Comparison of ENCODE assay signal across 16 cellular contexts in the genomic region with DNA sequence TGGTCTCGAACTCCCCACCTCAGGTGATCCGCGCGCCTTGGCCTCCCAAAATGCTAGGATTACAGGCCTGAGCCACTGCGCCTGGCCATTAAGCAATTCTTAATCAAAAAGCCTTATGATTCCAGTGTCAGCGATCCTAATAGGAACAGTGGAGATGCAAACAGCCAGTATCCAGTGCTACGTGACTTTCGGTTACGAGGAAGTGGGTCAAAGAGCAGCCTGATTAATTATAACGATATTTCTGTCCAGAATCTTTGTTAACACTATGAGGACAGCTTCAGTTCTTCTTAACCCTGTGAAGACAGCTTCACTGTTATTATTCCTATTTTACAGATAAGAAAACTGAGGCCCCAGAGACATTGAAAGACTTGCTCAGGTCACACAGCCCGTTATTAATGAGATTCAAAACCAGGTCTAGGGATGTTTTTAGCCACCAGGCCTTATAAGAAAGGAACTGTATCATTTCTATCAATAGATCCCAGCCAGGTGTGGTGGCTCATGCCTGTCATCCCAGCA. TPM values are rescaled to one million over a fixed set of nuclear protein-coding genes. Genes with fewer than 3 reads are reported as not detected.
DNase-seq lines count a peak whose midpoint lies in the region; ATAC-seq, FAIRE-seq and TF ChIP-seq lines count a peak whose summit lies in the region.
"Had no signal": no experiment of that assay in that cellular context is flagged by ENCODE, and none has a peak within 500 bp of the region (broad histone marks: within the 10 kb centered on the region; RNA-seq: fewer than 3 reads in every experiment).

No MANE protein-coding gene starts in this region.

- BruUV-seq in OCI-LY7 (replicated peaks; lab: Mats Ljungman, UMichigan) = no TSS peak

- H3K36me3 Mint-ChIP-seq in dendritic cell treated with granulocyte-macrophage colony-stimulating factor and Interleukin-4, amounts not matched to agents 40 ng/mL and 50 ng/mL, for 4 days (ENCODE audit: low read depth) = no peaks in the 10 kb centered on the region
- H3K36me3 Mint-ChIP-seq in stimulated activated memory B cell treated with anti-CD40 and anti-IgM and Interleukin-4, amounts not matched to agents 10 μg/mL and 1 μg/mL and 100 μg/mL, for 72 hours = no peaks in the 10 kb centered on the region

- H3K4me3 ChIP-seq in OCI-LY7 (ENCODE audit: low read depth, low read length, poor library complexity, severe bottlenecking) = no peak overlapping the region
- H3K4me3 ChIP-seq in right atrium auricular region = no peak overlapping the region

- DNase-seq in GM18507 (ENCODE audit: extremely low spot score, insufficient read length, low read depth) (no peak), OCI-LY7 (ENCODE audit: low spot score) (no peak), right atrium auricular region (ENCODE audit: low spot score) (no peak)
- no peak for DNase-seq in activated CD4-positive, alpha-beta T cell treated with anti-CD3 and anti-CD28 coated beads, Interleukin-2, amount 50 U/mL, for 1 hour
- DNase-seq: C1 segment of cervical spinal cord; DMS 273 treated with DMSO at 0.1 percent for 48 hours; H7; KBM-7; NCI-H1436; NCI-H446; NK-92 treated with Interleukin-12 subunit alpha and Interleukin-12 subunit beta, amount 100 ng/mL, for 24 hours had no signal

- peak overlapping the region; percentile 76 for H2AFZ ChIP-seq in OCI-LY7 (ENCODE audit: low read length)

- H3K4me3 Mint-ChIP-seq in dendritic cell treated with granulocyte-macrophage colony-stimulating factor and Interleukin-4, amounts not matched to agents 40 ng/mL and 50 ng/mL, for 4 days = no peak overlapping the region
- no peak overlapping the region for H3K4me3 Mint-ChIP-seq in stimulated activated memory B cell treated with anti-CD40 and anti-IgM and Interleukin-4, amounts not matched to agents 10 μg/mL and 1 μg/mL and 100 μg/mL, for 72 hours

- H3K9me3 Mint-ChIP-seq in dendritic cell treated with granulocyte-macrophage colony-stimulating factor and Interleukin-4, amounts not matched to agents 40 ng/mL and 50 ng/mL, for 4 days = no peaks in the 10 kb centered on the region
- H3K9me3 Mint-ChIP-seq in stimulated activated memory B cell treated with anti-CD40 and anti-IgM and Interleukin-4, amounts not matched to agents 10 μg/mL and 1 μg/mL and 100 μg/mL, for 72 hours = no peaks in the 10 kb centered on the region

- H3K9me3 ChIP-seq in OCI-LY7 (ENCODE audit: low read length) = no peaks in the 10 kb centered on the region
- H3K9me3 ChIP-seq in right atrium auricular region = no peaks in the 10 kb centered on the region

- POLR2A ChIA-PET in OCI-LY7 (lab: Charles Lee) = interaction anchor here (0.6 to 1.5 kb wide), 4 partner anchors 11 to 156 kb away, joined by 3 to 7 read pairs (median 3); no protein-coding TSS in a partner anchor

- intact Hi-C loops in OCI-LY7 (cut with micrococcal nuclease; ENCODE audit: unreplicated experiment) = no loop called here
- intact Hi-C loops in dendritic cell treated with granulocyte-macrophage colony-stimulating factor and Interleukin-4, amounts not matched to agents 40 ng/mL and 50 ng/mL, for 4 days (cut with micrococcal nuclease) = no loop called here

- peaks cover 63% of the 10 kb centered on the region for H3K4me1 ChIP-seq in OCI-LY7 (ENCODE audit: insufficient read depth, low read length, poor library complexity, severe bottlenecking)
- no peaks in the 10 kb centered on the region for H3K4me1 ChIP-seq in right atrium auricular region

- no peaks in the 10 kb centered on the region for H3K79me2 ChIP-seq in OCI-LY7 (ENCODE audit: insufficient read depth, low read depth, low read length)

- peak overlapping the region; percentile 56 for H3K27ac Mint-ChIP-seq in dendritic cell treated with granulocyte-macrophage colony-stimulating factor and Interleukin-4, amounts not matched to agents 40 ng/mL and 50 ng/mL, for 4 days
- H3K27ac Mint-ChIP-seq in stimulated activated memory B cell treated with anti-CD40 and anti-IgM and Interleukin-4, amounts not matched to agents 10 μg/mL and 1 μg/mL and 100 μg/mL, for 72 hours = peak overlapping the region; percentile 64

- no peaks in the 10 kb centered on the region for H3K36me3 ChIP-seq in OCI-LY7 (ENCODE audit: insufficient read depth, low read length)
- no peaks in the 10 kb centered on the region for H3K36me3 ChIP-seq in right atrium auricular region

- H3K27me3 Mint-ChIP-seq in dendritic cell treated with granulocyte-macrophage colony-stimulating factor and Interleukin-4, amounts not matched to agents 40 ng/mL and 50 ng/mL, for 4 days = no peaks in the 10 kb centered on the region
- no peaks in the 10 kb centered on the region for H3K27me3 Mint-ChIP-seq in stimulated activated memory B cell treated with anti-CD40 and anti-IgM and Interleukin-4, amounts not matched to agents 10 μg/mL and 1 μg/mL and 100 μg/mL, for 72 hours

- CTCF ChIA-PET in OCI-LY7 (lab: Charles Lee; ENCODE audit: unreplicated experiment) = no interaction called here

- H3K27me3 ChIP-seq in right atrium auricular region = no peaks in the 10 kb centered on the region

- ATAC-seq in stimulated activated memory B cell treated with anti-CD40 and anti-IgM and Interleukin-4, amounts not matched to agents 10 μg/mL and 1 μg/mL and 100 μg/mL, for 72 hours = no peak
- ATAC-seq in HG03097 (IDR thresholded peaks at IDR 0.05; ENCODE audit: low FRiP score, unreplicated experiment) = no peak

- peak overlapping the region; percentile 58 for H3K4me2 ChIP-seq in OCI-LY7 (ENCODE audit: low read length)

- TF ChIP-seq CTCF in OCI-LY7 (conservative IDR thresholded peaks at IDR 0.05; ENCODE audit: low read length) (no peak), right atrium auricular region (IDR thresholded peaks at IDR 0.05) (no peak)

- peaks cover 65% of the 10 kb centered on the region for H3K4me1 Mint-ChIP-seq in dendritic cell treated with granulocyte-macrophage colony-stimulating factor and Interleukin-4, amounts not matched to agents 40 ng/mL and 50 ng/mL, for 4 days (ENCODE audit: low read depth)
- peaks cover 67% of the 10 kb centered on the region for H3K4me1 Mint-ChIP-seq in stimulated activated memory B cell treated with anti-CD40 and anti-IgM and Interleukin-4, amounts not matched to agents 10 μg/mL and 1 μg/mL and 100 μg/mL, for 72 hours

- H3K9me2 ChIP-seq in OCI-LY7 (ENCODE audit: insufficient read depth, low read length) = no peaks in the 10 kb centered on the region

- FAIRE-seq in GM18507 (lab: Jason Lieb, UNC) = peak; percentile 55
- FAIRE-seq: HTR-8/SVneo, RCC 7860 had no signal

- H3K27ac ChIP-seq in OCI-LY7 (ENCODE audit: low read depth, low read length, poor library complexity, severe bottlenecking) = peak overlapping the region; percentile 48
- H3K27ac ChIP-seq in right atrium auricular region = no peak overlapping the region

- H4K20me1 ChIP-seq in OCI-LY7 (ENCODE audit: insufficient read depth, low read length) = no peaks in the 10 kb centered on the region

RNA-seq across cellular contexts. Expression of gene HMOX1, which starts 17.3 kb away (rescaled TPM):
- 2.2 and 2.9 TPM in 2 replicates for total RNA-seq in OCI-LY7 (2014; rRNA removed; shearing (Covaris generic))
- total RNA-seq in OCI-LY7 (2022) = 8.5 and 13.9 TPM in 2 replicates
- 10 to 100 TPM in 1 of 2 donors, 1 to 10 TPM in 1; 1.9 to 11.1 TPM for total RNA-seq in right atrium auricular region

RNA-seq across cellular contexts. Expression of gene MCM5, which starts 36.3 kb away (rescaled TPM):
- total RNA-seq in OCI-LY7 (2014; rRNA removed; shearing (Covaris generic)) = 178 and 242 TPM in 2 replicates
- total RNA-seq in OCI-LY7 (2022) (360 TPM in 2 replicates), right atrium auricular region (1 to 10 TPM; 5.3 to 6.8 TPM)

Comparison
In these comparisons a context has a peak if more than half of its experiments do, and no peak if none do; other contexts are left out.
1. RNA of gene MCM5, which starts 36.3 kb away (total RNA-seq): 178 to 360 TPM in OCI-LY7; 5.3 to 6.8 TPM in right atrium auricular region; every median in the first group is over 10 times any median in the second.